Comparison of ENCODE assay signal across 1 cellular context in the genomic region with DNA sequence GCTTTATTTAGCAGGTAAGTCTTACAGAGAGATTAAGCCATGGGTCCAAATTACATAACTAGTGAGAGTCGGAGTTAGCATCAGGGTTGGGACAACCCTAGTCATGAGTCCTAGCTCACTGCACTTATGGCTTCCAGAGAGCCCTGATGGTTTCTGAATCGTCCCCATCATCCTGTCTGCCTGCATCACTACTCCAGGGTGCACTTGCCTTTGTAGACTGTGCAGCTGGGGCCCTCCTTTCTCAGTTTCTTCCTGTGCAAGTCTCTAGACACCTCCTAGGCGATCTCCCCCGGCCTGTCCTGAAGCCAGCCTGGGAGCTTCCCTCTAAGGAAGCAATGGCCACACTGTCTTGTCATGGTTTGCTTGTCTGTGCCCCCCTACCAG.
TF ChIP-seq lines count a peak whose summit lies in the region.

No MANE protein-coding gene starts in this region.

TF ChIP-seq in K562, 482 proteins besides CTCF, POLR2A, EP300 and RAD21 (continued from another document):
- TF ChIP-seq PPARD (CRISPR knock-in tag; IDR thresholded peaks at IDR 0.05) (no peak), PRPF4 (IDR thresholded peaks at IDR 0.05; ENCODE audit: insufficient read depth, low read depth, low read length, poor library complexity, severe bottlenecking) (no peak), ILK (tag; IDR thresholded peaks at IDR 0.05; ENCODE audit: borderline replicate concordance, low read depth) (no peak), THRAP3 (IDR thresholded peaks at IDR 0.05; ENCODE audit: borderline replicate concordance) (no peak), XRCC4 (IDR thresholded peaks at IDR 0.05; ENCODE audit: extremely low read depth, insufficient read depth, insufficient read length) (no peak), CHCHD3 (CRISPR knock-in tag; IDR thresholded peaks at IDR 0.05) (no peak), KLF6 (CRISPR knock-in tag; IDR thresholded peaks at IDR 0.05; ENCODE audit: borderline replicate concordance) (no peak), EWSR1 (IDR thresholded peaks at IDR 0.05; ENCODE audit: borderline replicate concordance, low read depth, partially characterized antibody) (no peak), GTF2E2 (tag; IDR thresholded peaks at IDR 0.05) (no peak)
- TF ChIP-seq, protein P1, sequence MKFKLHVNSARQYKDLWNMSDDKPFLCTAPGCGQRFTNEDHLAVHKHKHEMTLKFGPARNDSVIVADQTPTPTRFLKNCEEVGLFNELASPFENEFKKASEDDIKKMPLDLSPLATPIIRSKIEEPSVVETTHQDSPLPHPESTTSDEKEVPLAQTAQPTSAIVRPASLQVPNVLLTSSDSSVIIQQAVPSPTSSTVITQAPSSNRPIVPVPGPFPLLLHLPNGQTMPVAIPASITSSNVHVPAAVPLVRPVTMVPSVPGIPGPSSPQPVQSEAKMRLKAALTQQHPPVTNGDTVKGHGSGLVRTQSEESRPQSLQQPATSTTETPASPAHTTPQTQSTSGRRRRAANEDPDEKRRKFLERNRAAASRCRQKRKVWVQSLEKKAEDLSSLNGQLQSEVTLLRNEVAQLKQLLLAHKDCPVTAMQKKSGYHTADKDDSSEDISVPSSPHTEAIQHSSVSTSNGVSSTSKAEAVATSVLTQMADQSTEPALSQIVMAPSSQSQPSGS (CRISPR knock-in tag; IDR thresholded peaks at IDR 0.05): no peak
- TF ChIP-seq, protein P2, sequence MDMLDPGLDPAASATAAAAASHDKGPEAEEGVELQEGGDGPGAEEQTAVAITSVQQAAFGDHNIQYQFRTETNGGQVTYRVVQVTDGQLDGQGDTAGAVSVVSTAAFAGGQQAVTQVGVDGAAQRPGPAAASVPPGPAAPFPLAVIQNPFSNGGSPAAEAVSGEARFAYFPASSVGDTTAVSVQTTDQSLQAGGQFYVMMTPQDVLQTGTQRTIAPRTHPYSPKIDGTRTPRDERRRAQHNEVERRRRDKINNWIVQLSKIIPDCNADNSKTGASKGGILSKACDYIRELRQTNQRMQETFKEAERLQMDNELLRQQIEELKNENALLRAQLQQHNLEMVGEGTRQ (CRISPR knock-in tag; IDR thresholded peaks at IDR 0.05): no peak
- TF ChIP-seq, protein P3, sequence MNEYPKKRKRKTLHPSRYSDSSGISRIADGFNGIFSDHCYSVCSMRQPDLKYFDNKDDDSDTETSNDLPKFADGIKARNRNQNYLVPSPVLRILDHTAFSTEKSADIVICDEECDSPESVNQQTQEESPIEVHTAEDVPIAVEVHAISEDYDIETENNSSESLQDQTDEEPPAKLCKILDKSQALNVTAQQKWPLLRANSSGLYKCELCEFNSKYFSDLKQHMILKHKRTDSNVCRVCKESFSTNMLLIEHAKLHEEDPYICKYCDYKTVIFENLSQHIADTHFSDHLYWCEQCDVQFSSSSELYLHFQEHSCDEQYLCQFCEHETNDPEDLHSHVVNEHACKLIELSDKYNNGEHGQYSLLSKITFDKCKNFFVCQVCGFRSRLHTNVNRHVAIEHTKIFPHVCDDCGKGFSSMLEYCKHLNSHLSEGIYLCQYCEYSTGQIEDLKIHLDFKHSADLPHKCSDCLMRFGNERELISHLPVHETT (CRISPR knock-in tag; conservative IDR thresholded peaks at IDR 0.05 in 1 of 2, IDR thresholded peaks at IDR 0.05 in 1 of 2): no peak
- TF ChIP-seq, protein P4, sequence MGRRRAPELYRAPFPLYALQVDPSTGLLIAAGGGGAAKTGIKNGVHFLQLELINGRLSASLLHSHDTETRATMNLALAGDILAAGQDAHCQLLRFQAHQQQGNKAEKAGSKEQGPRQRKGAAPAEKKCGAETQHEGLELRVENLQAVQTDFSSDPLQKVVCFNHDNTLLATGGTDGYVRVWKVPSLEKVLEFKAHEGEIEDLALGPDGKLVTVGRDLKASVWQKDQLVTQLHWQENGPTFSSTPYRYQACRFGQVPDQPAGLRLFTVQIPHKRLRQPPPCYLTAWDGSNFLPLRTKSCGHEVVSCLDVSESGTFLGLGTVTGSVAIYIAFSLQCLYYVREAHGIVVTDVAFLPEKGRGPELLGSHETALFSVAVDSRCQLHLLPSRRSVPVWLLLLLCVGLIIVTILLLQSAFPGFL (CRISPR knock-in tag; IDR thresholded peaks at IDR 0.05): no peak
- TF ChIP-seq, protein P5, sequence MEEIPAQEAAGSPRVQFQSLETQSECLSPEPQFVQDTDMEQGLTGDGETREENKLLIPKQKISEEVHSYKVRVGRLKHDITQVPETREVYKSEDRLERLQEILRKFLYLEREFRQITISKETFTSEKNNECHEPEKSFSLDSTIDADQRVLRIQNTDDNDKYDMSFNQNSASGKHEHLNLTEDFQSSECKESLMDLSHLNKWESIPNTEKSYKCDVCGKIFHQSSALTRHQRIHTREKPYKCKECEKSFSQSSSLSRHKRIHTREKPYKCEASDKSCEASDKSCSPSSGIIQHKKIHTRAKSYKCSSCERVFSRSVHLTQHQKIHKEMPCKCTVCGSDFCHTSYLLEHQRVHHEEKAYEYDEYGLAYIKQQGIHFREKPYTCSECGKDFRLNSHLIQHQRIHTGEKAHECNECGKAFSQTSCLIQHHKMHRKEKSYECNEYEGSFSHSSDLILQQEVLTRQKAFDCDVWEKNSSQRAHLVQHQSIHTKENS (CRISPR knock-in tag; IDR thresholded peaks at IDR 0.05): no peak
TF ChIP-seq in K562: peak in this region for 0.
